Comparison of ENCODE assay signal across 20 cellular contexts in genomic region chr12:109717390-109718357, GRCh38. TPM values are rescaled to one million over a fixed set of nuclear protein-coding genes. Genes with fewer than 3 reads are reported as not detected.
DNase-seq lines count a peak whose midpoint lies in the region; ATAC-seq, FAIRE-seq and TF ChIP-seq lines count a peak whose summit lies in the region.
"Had no signal": no experiment of that assay in that cellular context is flagged by ENCODE, and none has a peak within 500 bp of the region (broad histone marks: within the 10 kb centered on the region; RNA-seq: fewer than 3 reads in every experiment).

No MANE protein-coding gene starts in this region.

- TF ChIP-seq RAD21 in HepG2 (CRISPR knock-in tag; IDR thresholded peaks at IDR 0.05) = no peak

- H4K20me1 ChIP-seq in HepG2 (ENCODE audit: insufficient read depth, low read length) = no peaks in the 10 kb centered on the region

- H3K4me2 ChIP-seq in HepG2 (ENCODE audit: low read depth, low read length) = no peak overlapping the region

- no peak overlapping the region for H3K27ac ChIP-seq in HepG2 (ENCODE audit: extremely low read length, insufficient read depth, low read length)
- H3K27ac ChIP-seq in right lobe of liver = no peak overlapping the region
- H3K27ac ChIP-seq in caudate nucleus (ENCODE audit: low read depth, low read length) = peak overlapping the region; percentile 76
- H3K27ac ChIP-seq: vagina had no signal

- H3K4me3 Mint-ChIP-seq in nephron = peak overlapping the region; percentile 31 to 53 (median 51)
- H3K4me3 Mint-ChIP-seq in type B pancreatic cell = peak overlapping the region; percentile 39
- H3K4me3 Mint-ChIP-seq: activated naive CD4-positive, alpha-beta T cell treated with anti-CD3 and anti-CD28 coated beads, Interleukin-2, amount 10 ng/mL, durations not matched to agents 7 days and 5 days had no signal

- POLR2A ChIA-PET in HepG2 (lab: Yijun Ruan, JAX) = interaction anchor here (4.3 kb wide), 1 partner anchor 119 kb away, joined by 35 read pairs; no protein-coding TSS in a partner anchor

- 91% methylated on average over 13 of the region's 18 CpGs for WGBS in HepG2 (ENCODE audit: low lambda C conversion rate)
- 72% methylated on average over 5 of the region's 18 CpGs for WGBS in right lobe of liver (ENCODE audit: insufficient coverage, low coverage, low lambda C conversion rate, missing lambda C conversion rate)

- H3K9ac ChIP-seq in HepG2 (ENCODE audit: insufficient read depth, low read depth, low read length) = no peak overlapping the region

- BruUV-seq in HepG2 (replicated peaks; lab: Mats Ljungman, UMichigan) = no TSS peak

- H3K4me3 ChIP-seq in HepG2 (replicated peaks in 1 of 3; ENCODE audit: insufficient read depth in 1 of 3, low read depth in 2 of 3, low read length in 3 of 3) (no peak overlapping the region), right lobe of liver (no peak overlapping the region)
- H3K4me3 ChIP-seq: pancreas, vagina had no signal

- no peak for TF ChIP-seq CTCF in HepG2 (CRISPR knock-in tag; IDR thresholded peaks at IDR 0.05)
- no peak for TF ChIP-seq CTCF in right lobe of liver (IDR thresholded peaks at IDR 0.05)
- TF ChIP-seq CTCF in nephron (IDR thresholded peaks at IDR 0.05; ENCODE audit: unreplicated experiment in 3 of 3) = no peak
- TF ChIP-seq CTCF in type B pancreatic cell (conservative IDR thresholded peaks at IDR 0.05) = no peak

- no peak for TF ChIP-seq POLR2A in HepG2 (IDR thresholded peaks at IDR 0.05; ENCODE audit: insufficient read depth in 1 of 2, low read depth in 2 of 2, low read length in 2 of 2)
- no peak for TF ChIP-seq POLR2A in right lobe of liver (IDR thresholded peaks at IDR 0.05)

- CTCF ChIA-PET in HepG2 (lab: Yijun Ruan, JAX; ENCODE audit: low intra/inter-chr PET ratio, low total read pairs) = no interaction called here

- no peaks in the 10 kb centered on the region; a peak in 1 of 5 replicates for H3K36me3 ChIP-seq in HepG2 (replicated peaks in 1 of 2; ENCODE audit: control insufficient read depth in 1 of 2, insufficient read depth in 2 of 2, low read length in 2 of 2)
- no peaks in the 10 kb centered on the region for H3K36me3 ChIP-seq in right lobe of liver
- H3K36me3 ChIP-seq: pancreas, vagina had no signal

- intact Hi-C loops in HepG2 (cut with micrococcal nuclease; ENCODE audit: unreplicated experiment) (loop anchor here (2.0 to 5.0 kb wide), 2 partner anchors 57 to 200 kb away; no protein-coding TSS in a partner anchor), right lobe of liver (cut with DNase I) (loop anchor here (5.0 kb wide), 2 partner anchors 45 to 115 kb away; no protein-coding TSS in a partner anchor)

- peaks cover 8% of the 10 kb centered on the region for H3K79me2 ChIP-seq in HepG2 (ENCODE audit: insufficient read depth, low read length)

- no peaks in the 10 kb centered on the region for H3K9me3 ChIP-seq in HepG2 (ENCODE audit: low read length)
- no peaks in the 10 kb centered on the region for H3K9me3 ChIP-seq in right lobe of liver
- H3K9me3 ChIP-seq: pancreas, vagina had no signal

- H3K27me3 Mint-ChIP-seq in nephron (ENCODE audit: low read depth) (peaks cover 43% of the 10 kb centered on the region), type B pancreatic cell (peaks cover 50% of the 10 kb centered on the region)

- H3K27me3 ChIP-seq in HepG2 (ENCODE audit: control insufficient read depth in 1 of 2, insufficient read depth in 2 of 2, low read length in 2 of 2) (no peaks in the 10 kb centered on the region), right lobe of liver (no peaks in the 10 kb centered on the region)
- H3K27me3 ChIP-seq: pancreas, vagina had no signal

- no peak overlapping the region for H2AFZ ChIP-seq in HepG2 (ENCODE audit: low read length)

- peak; percentile 30 for DNase-seq in HepG2 (ENCODE audit: low spot score)
- no peak for DNase-seq in right lobe of liver
- peak in 1 of 61 donors; percentile 36 for DNase-seq in caudate nucleus (lab: John Stamatoyannopoulos, UW)
- DNase-seq in type B pancreatic cell (ENCODE audit: extremely low spot score, unreplicated experiment) = no peak
- DNase-seq in iPS-NIHi7 (ENCODE audit: extremely low spot score) = no peak
- no peak for DNase-seq in NCI-H2107 (lab: John Stamatoyannopoulos, UW)
- no peak for DNase-seq in SW480 (ENCODE audit: low spot score)
- DNase-seq: activated naive CD4-positive, alpha-beta T cell treated with anti-CD3 and anti-CD28 coated beads, Interleukin-2, amount 10 ng/mL, durations not matched to agents 7 days and 5 days; activated T-cell treated with anti-CD3 and anti-CD28 coated beads, Interleukin-2, amount 50 U/mL, for 48 hours; mammary epithelial cell; MM.1S; NCI-H1436; NCI-H2171 treated with DMSO at 0.1 percent for 48 hours; pancreas; SW 1271 had no signal

- H3K4me1 ChIP-seq in HepG2 (ENCODE audit: insufficient read depth, low read length) (peaks cover 80% of the 10 kb centered on the region), right lobe of liver (peaks cover 0 to 57% (median 26%) of the 10 kb centered on the region in 4 donors)

- TF ChIP-seq EP300 in HepG2 (IDR thresholded peaks at IDR 0.05; ENCODE audit: low read depth in 2 of 2, low read length in 2 of 2) = no peak
- no peak for TF ChIP-seq EP300 in HepG2 (CRISPR knock-in tag; IDR thresholded peaks at IDR 0.05; ENCODE audit: borderline replicate concordance)

- H3K27ac Mint-ChIP-seq in nephron (no peak overlapping the region), type B pancreatic cell (no peak overlapping the region)
- H3K27ac Mint-ChIP-seq: activated naive CD4-positive, alpha-beta T cell treated with anti-CD3 and anti-CD28 coated beads, Interleukin-2, amount 10 ng/mL, durations not matched to agents 7 days and 5 days had no signal

- no peak for FAIRE-seq in HepG2 (lab: Jason Lieb, UNC)
- FAIRE-seq: pancreas had no signal

- ATAC-seq in HepG2 (no peak), right lobe of liver (no peak)
- ATAC-seq: esophagus mucosa, pancreas, sciatic nerve had no signal

- H3K36me3 Mint-ChIP-seq in nephron (ENCODE audit: low read depth) = no peaks in the 10 kb centered on the region
- no peaks in the 10 kb centered on the region for H3K36me3 Mint-ChIP-seq in type B pancreatic cell
- H3K36me3 Mint-ChIP-seq: activated naive CD4-positive, alpha-beta T cell treated with anti-CD3 and anti-CD28 coated beads, Interleukin-2, amount 10 ng/mL, durations not matched to agents 7 days and 5 days; CD14-positive monocyte had no signal

- H3K4me1 Mint-ChIP-seq in nephron (peaks cover 52% of the 10 kb centered on the region), type B pancreatic cell (ENCODE audit: unreplicated experiment) (peaks cover 28% of the 10 kb centered on the region)

- H3K9me3 Mint-ChIP-seq in nephron = no peaks in the 10 kb centered on the region
- H3K9me3 Mint-ChIP-seq in type B pancreatic cell = no peaks in the 10 kb centered on the region
- H3K9me3 Mint-ChIP-seq: activated naive CD4-positive, alpha-beta T cell treated with anti-CD3 and anti-CD28 coated beads, Interleukin-2, amount 10 ng/mL, durations not matched to agents 7 days and 5 days had no signal

- in situ Hi-C loops in HepG2 (cut with HindIII; ENCODE audit: extremely low pct_ligation_motif_present, low pct_unique_long_range_greater_than_20kb) = no loop called here

TF ChIP-seq in HepG2, 621 proteins besides CTCF, POLR2A, EP300 and RAD21 (continues in another document):
- TF ChIP-seq ZBTB14 (CRISPR knock-in tag; IDR thresholded peaks at IDR 0.05) (no peak), ZMYM3 (CRISPR knock-in tag; IDR thresholded peaks at IDR 0.05) (peak; percentile 53), NFIB (CRISPR knock-in tag; IDR thresholded peaks at IDR 0.05; ENCODE audit: borderline replicate concordance) (no peak), ZNF446 (CRISPR knock-in tag; IDR thresholded peaks at IDR 0.05) (no peak), NR1H2 (CRISPR knock-in tag; IDR thresholded peaks at IDR 0.05; ENCODE audit: borderline replicate concordance, low read depth) (no peak), HDAC6 (IDR thresholded peaks at IDR 0.05; ENCODE audit: low read depth, low read length) (no peak), HHEX (CRISPR knock-in tag; IDR thresholded peaks at IDR 0.05) (no peak), ZNF143 (CRISPR knock-in tag; IDR thresholded peaks at IDR 0.05) (no peak), ZNF326 (CRISPR knock-in tag; IDR thresholded peaks at IDR 0.05; ENCODE audit: borderline replicate concordance) (no peak)

RNA-seq across cellular contexts. Expression of gene FAM222A, which starts 4.0 kb away (rescaled TPM):
- total RNA-seq in HepG2 (2016; rRNA removed; fragmentation: Illumina TruSeq; extraction: Trizol) (7.2 and 9.6 TPM in 2 replicates), right lobe of liver (1 to 10 TPM in 5 of 6 experiments, under 1 TPM in 1; 0.34 to 4.3 (median 1.2) TPM), type B pancreatic cell (ENCODE audit: low replicate concordance) (7.9 and 11.5 TPM in 2 replicates)
- total RNA-seq in HepG2 (2016; cell fraction: cytosol; rRNA removed; fragmentation: Illumina TruSeq; extraction: Trizol; ENCODE audit: low read depth) = 1.9 and 2.5 TPM in 2 replicates
- 5.6 and 8.3 TPM in 2 replicates for total RNA-seq in HepG2 (2016; cell fraction: insoluble cytoplasmic fraction; rRNA removed; fragmentation: Illumina TruSeq; extraction: Trizol)
- total RNA-seq in HepG2 (2016; cell fraction: membrane; rRNA removed; fragmentation: Illumina TruSeq; extraction: Trizol) = 7.5 TPM in 2 replicates
- 7.0 and 7.5 TPM in 2 replicates for total RNA-seq in HepG2 (2016; cell fraction: nucleus; rRNA removed; fragmentation: Illumina TruSeq; extraction: Trizol)
- polyA plus RNA-seq in HepG2 (2011; rRNA removed) = 2.7 and 3.7 TPM in 2 replicates
- polyA plus RNA-seq in HepG2 (2011; cell fraction: cytosol; rRNA removed) = 2.0 and 3.0 TPM in 2 replicates
- 3.8 and 4.7 TPM in 2 replicates for polyA plus RNA-seq in HepG2 (2011; cell fraction: nucleus; rRNA removed)
- polyA plus RNA-seq in HepG2 (2012) = 2.5 and 2.9 TPM in 2 replicates
- polyA plus RNA-seq in HepG2 (2016; cell fraction: cytosol; fragmentation: Illumina TruSeq; extraction: Trizol; ENCODE audit: low read depth) = 2.5 and 2.6 TPM in 2 replicates
- 9.4 and 11.8 TPM in 2 replicates for polyA plus RNA-seq in HepG2 (2016; cell fraction: insoluble cytoplasmic fraction; fragmentation: Illumina TruSeq; extraction: Trizol; ENCODE audit: low read depth)
- 8.4 and 9.5 TPM in 2 replicates for polyA plus RNA-seq in HepG2 (2016; cell fraction: membrane; fragmentation: Illumina TruSeq; extraction: Trizol; ENCODE audit: low read depth)
- 9.3 and 9.9 TPM in 2 replicates for polyA plus RNA-seq in HepG2 (2016; cell fraction: nucleus; fragmentation: Illumina TruSeq; extraction: Trizol; ENCODE audit: insufficient read depth, low read depth)
- polyA minus RNA-seq in HepG2 (2011; rRNA and poly(A)+ RNA removed; ENCODE audit: low replicate concordance) = 2.9 and 8.9 TPM in 2 replicates
- 3.6 and 4.0 TPM in 2 replicates for polyA minus RNA-seq in HepG2 (2011; cell fraction: cytosol; rRNA and poly(A)+ RNA removed)
- polyA minus RNA-seq in HepG2 (2011; cell fraction: nucleus; rRNA and poly(A)+ RNA removed) = 7.9 and 8.2 TPM in 2 replicates
- polyA plus RNA-seq: CD14-positive monocyte had no signal
